In the genomic region with DNA sequence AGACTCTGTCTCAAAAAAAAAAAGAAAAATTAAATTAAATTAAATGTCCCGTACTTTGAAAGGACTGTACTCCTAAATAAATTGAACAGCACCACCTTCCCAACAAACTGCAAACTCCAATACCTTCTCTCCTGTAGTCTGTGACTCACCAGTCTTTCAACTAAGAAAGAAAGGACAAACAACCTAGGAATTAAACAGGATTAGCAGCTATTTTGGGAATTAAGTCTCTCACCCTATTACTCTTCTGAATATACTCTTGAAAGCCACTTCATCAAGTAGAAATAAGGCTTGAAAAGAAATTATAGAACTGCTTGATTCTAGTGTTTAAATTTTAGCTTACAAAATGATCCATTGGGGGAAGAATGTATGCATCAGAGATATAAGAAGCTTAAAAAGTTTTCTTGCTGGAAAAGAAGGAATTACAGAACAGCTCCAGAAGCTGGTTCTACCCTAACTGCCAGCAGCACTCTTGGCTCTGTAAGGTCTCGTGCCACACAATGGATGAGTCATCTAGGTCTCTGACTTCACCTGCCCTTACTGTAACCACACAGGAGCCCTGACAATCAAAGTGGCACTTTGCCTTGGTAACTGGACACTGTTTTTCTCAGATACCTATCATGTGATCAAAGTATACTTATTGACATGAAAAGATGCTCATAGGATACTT, we compare ENCODE assay signal across 9 cellular contexts.
A peak's percentile ranks its signal among the peaks of the same experiment; 100 is the strongest.
DNase-seq lines count a peak whose midpoint lies in the region; ATAC-seq and TF ChIP-seq lines count a peak whose summit lies in the region.
"Had no signal": no experiment of that assay in that cellular context is flagged by ENCODE, and none has a peak within 500 bp of the region (broad histone marks: within the 10 kb centered on the region; RNA-seq: fewer than 3 reads in every experiment).

No MANE protein-coding gene starts in this region.

- DNase-seq in NCI-H1417 (lab: John Stamatoyannopoulos, UW) (peak; percentile 25 to 88 (median 73)), NCI-H1417 treated with DMSO at 0.1 percent for 48 hours (lab: John Stamatoyannopoulos, UW) (no peak), LoVo (ENCODE audit: low spot score) (peak; percentile 81), fibroblast of pulmonary artery (ENCODE audit: low read depth) (peak; percentile 54)
- DNase-seq in activated CD4-positive, alpha-beta T cell treated with anti-CD3 and anti-CD28 coated beads for 1 hour, result peak; percentile 20
- DNase-seq: right lobe of liver had no signal

- H3K4me3 Mint-ChIP-seq in stimulated activated naive CD8-positive, alpha-beta T cell treated with anti-CD3 and anti-CD28 coated beads, Interleukin-15, Interleukin-2, amounts not matched to agents 100 ng/mL and 50 ng/mL, for 24 hours, result peak overlapping the region; percentile 6

- ATAC-seq in GM21528 (IDR thresholded peaks at IDR 0.05; ENCODE audit: low FRiP score, unreplicated experiment), result no peak
- no peak for ATAC-seq in GM21360 (IDR thresholded peaks at IDR 0.05; ENCODE audit: unreplicated experiment)

- H3K27ac Mint-ChIP-seq in stimulated activated naive CD8-positive, alpha-beta T cell treated with anti-CD3 and anti-CD28 coated beads, Interleukin-15, Interleukin-2, amounts not matched to agents 100 ng/mL and 50 ng/mL, for 24 hours, result no peak overlapping the region

- H3K27me3 Mint-ChIP-seq in stimulated activated naive CD8-positive, alpha-beta T cell treated with anti-CD3 and anti-CD28 coated beads, Interleukin-15, Interleukin-2, amounts not matched to agents 100 ng/mL and 50 ng/mL, for 24 hours, result no peaks in the 10 kb centered on the region

- no peak overlapping the region for H3K4me3 ChIP-seq in fibroblast of pulmonary artery (replicated peaks; ENCODE audit: low read depth, low read length)
- H3K4me3 ChIP-seq: right lobe of liver had no signal

- H3K4me1 Mint-ChIP-seq in stimulated activated naive CD8-positive, alpha-beta T cell treated with anti-CD3 and anti-CD28 coated beads, Interleukin-15, Interleukin-2, amounts not matched to agents 100 ng/mL and 50 ng/mL, for 24 hours (ENCODE audit: low read depth), result peaks cover 11% of the 10 kb centered on the region

- no peaks in the 10 kb centered on the region for H3K9me3 Mint-ChIP-seq in stimulated activated naive CD8-positive, alpha-beta T cell treated with anti-CD3 and anti-CD28 coated beads, Interleukin-15, Interleukin-2, amounts not matched to agents 100 ng/mL and 50 ng/mL, for 24 hours

- H3K36me3 Mint-ChIP-seq in stimulated activated naive CD8-positive, alpha-beta T cell treated with anti-CD3 and anti-CD28 coated beads, Interleukin-15, Interleukin-2, amounts not matched to agents 100 ng/mL and 50 ng/mL, for 24 hours (ENCODE audit: low read depth), result peaks cover 7% of the 10 kb centered on the region

- no peak for TF ChIP-seq CTCF in fibroblast of pulmonary artery (IDR thresholded peaks at IDR 0.05; ENCODE audit: low read length, missing control alignments)
